Comparison of ENCODE assay signal across 25 cellular contexts in the genomic region with DNA sequence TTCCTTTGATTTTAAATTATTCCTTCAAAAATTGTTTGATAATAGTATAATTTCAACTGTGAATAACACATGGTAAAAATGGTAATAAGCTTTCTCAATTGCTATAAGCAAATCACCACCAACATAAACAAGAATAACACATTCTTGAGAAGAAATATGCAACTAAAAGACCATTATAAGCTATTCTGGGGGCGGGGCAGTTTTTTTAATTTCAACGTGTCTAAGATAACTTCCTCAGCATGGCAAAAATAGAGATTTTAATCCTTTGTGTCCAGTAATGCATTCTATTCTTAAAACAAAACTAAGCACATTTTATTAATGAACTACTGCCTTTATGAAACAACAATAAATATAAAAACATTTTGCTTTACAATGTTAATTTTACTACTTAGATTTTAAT. TPM values are rescaled to one million over a fixed set of nuclear protein-coding genes. Genes with fewer than 3 reads are reported as not detected.
DNase-seq lines count a peak whose midpoint lies in the region; ATAC-seq and TF ChIP-seq lines count a peak whose summit lies in the region.
"Had no signal": no experiment of that assay in that cellular context is flagged by ENCODE, and none has a peak within 500 bp of the region (broad histone marks: within the 10 kb centered on the region; RNA-seq: fewer than 3 reads in every experiment).

No MANE protein-coding gene starts in this region.

- CTCF ChIA-PET in PC-9 (lab: Charles Lee): no interaction called here

- H3K4me1 ChIP-seq in BE2C (peaks cover 16% of the 10 kb centered on the region), OCI-LY1 (ENCODE audit: insufficient read depth, low read length, severe bottlenecking) (peaks cover 25% of the 10 kb centered on the region), endocrine pancreas (ENCODE audit: control insufficient read depth, insufficient read depth, low read length) (peaks cover 6% of the 10 kb centered on the region), PC-9 (replicated peaks; ENCODE audit: insufficient read depth) (no peaks in the 10 kb centered on the region)
- H3K4me1 ChIP-seq: BLaER1, left lung, prostate gland, SJCRH30 had no signal

- TF ChIP-seq CTCF in BE2C (IDR thresholded peaks at IDR 0.05; ENCODE audit: low read depth, low read length) (no peak), OCI-LY1 (IDR thresholded peaks at IDR 0.05; ENCODE audit: low read length) (no peak), PC-9 (conservative IDR thresholded peaks at IDR 0.05) (no peak)

- peak overlapping the region; percentile 83 for H3K4me3 ChIP-seq in BE2C (ENCODE audit: low read depth, low read length)
- H3K4me3 ChIP-seq in OCI-LY1 (ENCODE audit: low read depth, low read length, poor library complexity, severe bottlenecking): peak overlapping the region; percentile 46
- H3K4me3 ChIP-seq in endocrine pancreas (ENCODE audit: control insufficient read depth, insufficient read depth, low read length): peak overlapping the region; percentile 100
- no peak overlapping the region for H3K4me3 ChIP-seq in PC-9
- H3K4me3 ChIP-seq: BLaER1, left lung, prostate gland had no signal

- no peaks in the 10 kb centered on the region for H3K9me3 ChIP-seq in BE2C
- H3K9me3 ChIP-seq in OCI-LY1 (ENCODE audit: low read length): peaks cover 1% of the 10 kb centered on the region; the same call in 1 of the 2 replicates
- H3K9me3 ChIP-seq in endocrine pancreas (ENCODE audit: control insufficient read depth, low read length): no peaks in the 10 kb centered on the region
- H3K9me3 ChIP-seq in PC-9 (ENCODE audit: insufficient read depth, low read depth): no peaks in the 10 kb centered on the region
- H3K9me3 ChIP-seq: left lung, prostate gland, SJCRH30 had no signal

- no peaks in the 10 kb centered on the region for H3K27me3 ChIP-seq in BE2C
- H3K27me3 ChIP-seq in OCI-LY1 (ENCODE audit: insufficient read depth, low read length): no peaks in the 10 kb centered on the region
- H3K27me3 ChIP-seq in endocrine pancreas (ENCODE audit: control insufficient read depth, insufficient read depth, low read length): no peaks in the 10 kb centered on the region
- no peaks in the 10 kb centered on the region for H3K27me3 ChIP-seq in PC-9 (ENCODE audit: insufficient read depth, low read depth)
- H3K27me3 ChIP-seq: BLaER1, left lung, SJCRH30 had no signal

- H3K27ac ChIP-seq in OCI-LY1 (ENCODE audit: low read depth, low read length, poor library complexity, severe bottlenecking) (peak overlapping the region; percentile 59), PC-9 (no peak overlapping the region)
- H3K27ac ChIP-seq: BLaER1, left lung, prostate gland, SJCRH30 had no signal

- POLR2A ChIA-PET in PC-9 (lab: Charles Lee; ENCODE audit: unreplicated experiment): interaction anchor here (0.6 kb wide), 2 partner anchors 32 to 496 kb away, joined by 5 to 6 read pairs; partner anchors contain the start of gene HNRNPH3

- H2AFZ ChIP-seq in OCI-LY1 (ENCODE audit: low read length): no peak overlapping the region
- H2AFZ ChIP-seq in PC-9: no peak overlapping the region

- H3K36me3 ChIP-seq in BE2C: no peaks in the 10 kb centered on the region
- H3K36me3 ChIP-seq in OCI-LY1 (ENCODE audit: insufficient read depth, low read length): no peaks in the 10 kb centered on the region
- no peaks in the 10 kb centered on the region for H3K36me3 ChIP-seq in endocrine pancreas (ENCODE audit: control insufficient read depth, insufficient read depth, low read length)
- no peaks in the 10 kb centered on the region for H3K36me3 ChIP-seq in PC-9 (ENCODE audit: low read depth)
- H3K36me3 ChIP-seq: BLaER1, left lung, prostate gland, SJCRH30 had no signal

- peak overlapping the region; percentile 9; the same call in 1 of the 2 replicates for H3K9ac ChIP-seq in OCI-LY1 (ENCODE audit: low read length)
- H3K9ac ChIP-seq in endocrine pancreas (ENCODE audit: control insufficient read depth, insufficient read depth, low read length): peak overlapping the region; percentile 51
- H3K9ac ChIP-seq: BLaER1 had no signal

- intact Hi-C loops in PC-9 (cut with micrococcal nuclease; ENCODE audit: unreplicated experiment): no loop called here

- H3K79me2 ChIP-seq in OCI-LY1 (ENCODE audit: insufficient read depth, low read length): peaks cover 10% of the 10 kb centered on the region
- H3K79me2 ChIP-seq in PC-9 (ENCODE audit: low read depth): no peaks in the 10 kb centered on the region

- H4K20me1 ChIP-seq in OCI-LY1 (ENCODE audit: insufficient read depth, low read length): no peaks in the 10 kb centered on the region
- no peaks in the 10 kb centered on the region for H4K20me1 ChIP-seq in PC-9 (ENCODE audit: insufficient read depth)
- H4K20me1 ChIP-seq: BLaER1 had no signal

- H3K4me2 ChIP-seq in OCI-LY1 (ENCODE audit: low read length) (peak overlapping the region; percentile 59), PC-9 (no peak overlapping the region)
- H3K4me2 ChIP-seq: BLaER1, smooth muscle cell had no signal

- ATAC-seq in GM21786 (IDR thresholded peaks at IDR 0.05; ENCODE audit: unreplicated experiment): no peak
- ATAC-seq: activated CD8-positive, alpha-beta memory T cell treated with anti-CD3 and anti-CD28 coated beads, Interleukin-2, amount 10 ng/mL, durations not matched to agents 7 days and 5 days; effector memory CD8-positive, alpha-beta T cell; left lung had no signal

- DNase-seq in DMS53 (lab: John Stamatoyannopoulos, UW) (peak; percentile 60), DMS53 treated with DMSO at 0.1 percent for 48 hours (lab: John Stamatoyannopoulos, UW; ENCODE audit: unreplicated experiment) (no peak), BE2C (no peak), PC-9 (no peak)
- DNase-seq in activated CD4-positive, alpha-beta T cell treated with anti-CD3 and anti-CD28 coated beads for 48 hours: no peak
- DNase-seq: 8988T; activated CD4-positive, CD25-positive, alpha-beta regulatory T cell treated with anti-CD3 and anti-CD28 coated beads, Interleukin-2, amount 50 U/mL, for 72 hours; activated CD8-positive, alpha-beta memory T cell treated with anti-CD3 and anti-CD28 coated beads, Interleukin-2, amount 10 ng/mL, durations not matched to agents 7 days and 5 days; activated gamma-delta T cell; anterior cingulate cortex; cerebellar nuclear complex; effector memory CD8-positive, alpha-beta T cell; H7; head of caudate nucleus; left lung; NCI-H2029; stimulated activated CD4-positive, alpha-beta T cell treated with anti-CD3 and anti-CD28 coated beads, Interleukin-4, amount 100 ng/mL, for 4 hours; T1000 had no signal

- no peaks in the 10 kb centered on the region for H3F3A ChIP-seq in OCI-LY1 (ENCODE audit: insufficient read depth, low read length)
- no peaks in the 10 kb centered on the region for H3F3A ChIP-seq in PC-9 (ENCODE audit: insufficient read depth, low read depth)

- BruUV-seq in PC-9 (replicated peaks; lab: Mats Ljungman, UMichigan): no TSS peak

- H3K9me2 ChIP-seq in OCI-LY1 (ENCODE audit: low read depth, low read length) (no peaks in the 10 kb centered on the region), PC-9 (ENCODE audit: insufficient read depth) (no peaks in the 10 kb centered on the region)

RNA-seq across cellular contexts. Expression of gene DNAJC12, which starts 1.5 kb away (rescaled TPM):
- polyA plus RNA-seq in BE2C (2012; ENCODE audit: insufficient read depth, insufficient read length, low read depth): 33.6 TPM
- total RNA-seq in PC-9 (2021): 0.33 TPM in 1 of 2 replicates, not detected in the other

RNA-seq across cellular contexts. Expression of gene SIRT1, which starts 48.0 kb away (rescaled TPM):
- 18.1 TPM for polyA plus RNA-seq in BE2C (2012; ENCODE audit: insufficient read depth, insufficient read length, low read depth)
- 15.8 and 17.2 TPM in 2 replicates for total RNA-seq in PC-9 (2021)
